Comparison of ENCODE assay signal across 16 cellular contexts in the genomic region with DNA sequence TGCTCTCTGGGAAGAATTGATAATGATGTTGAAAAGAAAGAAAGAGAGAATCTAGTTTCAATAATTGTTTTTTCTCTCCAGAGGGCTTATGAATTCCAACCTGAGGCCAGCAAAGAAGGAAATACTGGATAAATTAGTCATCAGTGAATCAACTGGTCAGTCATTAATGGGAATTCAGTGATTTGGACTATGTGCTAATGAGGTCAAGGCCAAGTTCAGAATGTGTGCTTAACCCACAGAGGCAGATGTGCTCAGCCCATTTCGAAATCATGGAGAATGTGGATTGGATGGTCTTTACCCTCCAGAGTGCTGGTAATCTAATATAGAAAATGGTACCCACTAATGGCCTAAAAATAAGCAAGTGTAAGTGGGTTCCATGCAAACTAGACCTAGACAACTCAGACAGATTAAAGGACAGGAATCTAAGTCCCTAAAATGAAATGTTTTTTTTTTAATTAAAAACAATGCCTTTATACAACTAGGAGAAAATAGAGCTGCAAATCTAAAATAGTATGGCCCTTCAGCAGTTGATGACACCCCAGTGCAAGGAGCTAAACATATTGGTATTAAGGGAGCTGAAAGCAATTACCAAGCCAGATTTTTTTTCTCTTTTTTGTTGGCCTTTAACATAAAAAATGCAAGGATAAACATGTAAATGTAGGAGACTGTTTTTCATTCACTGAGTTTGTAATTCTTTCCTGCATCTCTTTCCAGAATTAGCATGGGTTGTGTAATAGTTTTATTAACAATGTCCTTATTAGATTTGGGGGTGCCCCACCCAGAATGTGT.
DNase-seq lines count a peak whose midpoint lies in the region; ATAC-seq, FAIRE-seq and TF ChIP-seq lines count a peak whose summit lies in the region.
"Had no signal": no experiment of that assay in that cellular context is flagged by ENCODE, and none has a peak within 500 bp of the region (broad histone marks: within the 10 kb centered on the region; RNA-seq: fewer than 3 reads in every experiment).

No MANE protein-coding gene starts in this region.

- peak; percentile 96 for FAIRE-seq in RCC 7860 (lab: Jason Lieb, UNC)
- FAIRE-seq: D721Med, keratinocyte had no signal

- H3K36me3 ChIP-seq in endodermal cell (ENCODE audit: control insufficient read depth, insufficient read depth, low read length), result no peaks in the 10 kb centered on the region
- H3K36me3 ChIP-seq: tibial artery had no signal

- H3K4me1 Mint-ChIP-seq in endodermal cell, result no peaks in the 10 kb centered on the region
- H3K4me1 Mint-ChIP-seq in stimulated activated memory B cell treated with anti-CD40 and anti-IgM and Interleukin-4, amounts not matched to agents 10 μg/mL and 1 μg/mL and 100 μg/mL, for 72 hours, result no peaks in the 10 kb centered on the region
- H3K4me1 Mint-ChIP-seq: naive thymus-derived CD8-positive, alpha-beta T cell had no signal

- H3K4me3 ChIP-seq in retinal pigment epithelial cell (ENCODE audit: low read length) (no peak overlapping the region), endodermal cell (ENCODE audit: low read length) (no peak overlapping the region)
- H3K4me3 ChIP-seq: tibial artery had no signal

- H3K9me3 Mint-ChIP-seq in endodermal cell, result peaks cover 9% of the 10 kb centered on the region
- H3K9me3 Mint-ChIP-seq in stimulated activated memory B cell treated with anti-CD40 and anti-IgM and Interleukin-4, amounts not matched to agents 10 μg/mL and 1 μg/mL and 100 μg/mL, for 72 hours, result peaks cover 18% of the 10 kb centered on the region

- H3K9ac ChIP-seq in endodermal cell (ENCODE audit: extremely low read depth, low read length, poor library complexity, severe bottlenecking), result no peak overlapping the region

- H3K9me3 ChIP-seq in endodermal cell (ENCODE audit: control insufficient read depth, low read length), result no peaks in the 10 kb centered on the region

- no peak for ATAC-seq in GM21737 (IDR thresholded peaks at IDR 0.05; ENCODE audit: unreplicated experiment)
- ATAC-seq in stimulated activated memory B cell treated with anti-CD40 and anti-IgM and Interleukin-4, amounts not matched to agents 10 μg/mL and 1 μg/mL and 100 μg/mL, for 72 hours, result no peak
- ATAC-seq: foreskin keratinocyte; naive thymus-derived CD8-positive, alpha-beta T cell; sciatic nerve had no signal

- peaks cover 1% of the 10 kb centered on the region for H3K27me3 Mint-ChIP-seq in endodermal cell (ENCODE audit: insufficient read depth)
- no peaks in the 10 kb centered on the region for H3K27me3 Mint-ChIP-seq in stimulated activated memory B cell treated with anti-CD40 and anti-IgM and Interleukin-4, amounts not matched to agents 10 μg/mL and 1 μg/mL and 100 μg/mL, for 72 hours

- no peaks in the 10 kb centered on the region for H3K4me1 ChIP-seq in endodermal cell (ENCODE audit: control insufficient read depth, insufficient read depth, low read length)
- H3K4me1 ChIP-seq: foreskin keratinocyte, tibial artery had no signal

- no peaks in the 10 kb centered on the region for H3K27me3 ChIP-seq in endodermal cell (ENCODE audit: control insufficient read depth, insufficient read depth, low read length, poor library complexity, severe bottlenecking)
- H3K27me3 ChIP-seq: foreskin keratinocyte, tibial artery had no signal

- H3K4me3 Mint-ChIP-seq in endodermal cell, result no peak overlapping the region
- no peak overlapping the region for H3K4me3 Mint-ChIP-seq in stimulated activated memory B cell treated with anti-CD40 and anti-IgM and Interleukin-4, amounts not matched to agents 10 μg/mL and 1 μg/mL and 100 μg/mL, for 72 hours
- H3K4me3 Mint-ChIP-seq: naive thymus-derived CD8-positive, alpha-beta T cell had no signal

- H3K27ac ChIP-seq in endodermal cell (ENCODE audit: low read depth, low read length), result no peak overlapping the region
- H3K27ac ChIP-seq: foreskin keratinocyte, tibial artery had no signal

- DNase-seq in GM04504 (ENCODE audit: low read depth) (peak; percentile 82), RCC 7860 (ENCODE audit: low spot score) (peak; percentile 86), fibroblast of gingiva (ENCODE audit: low read depth) (peak; percentile 88), retinal pigment epithelial cell (ENCODE audit: low read depth) (peak; percentile 87), endodermal cell (no peak), NCI-H1436 treated with DMSO at 0.1 percent for 48 hours (lab: John Stamatoyannopoulos, UW) (no peak)
- DNase-seq: activated effector memory CD4-positive, alpha-beta T cell treated with Interleukin-2 at 50 U/mL for 16 hours; cerebellar nuclear complex; naive thymus-derived CD8-positive, alpha-beta T cell; tibial artery had no signal

- TF ChIP-seq CTCF in retinal pigment epithelial cell (conservative IDR thresholded peaks at IDR 0.05; ENCODE audit: low read depth, low read length), result no peak
- no peak for TF ChIP-seq CTCF in endodermal cell (conservative IDR thresholded peaks at IDR 0.05)

- H3K27ac Mint-ChIP-seq in endodermal cell, result no peak overlapping the region
- no peak overlapping the region for H3K27ac Mint-ChIP-seq in stimulated activated memory B cell treated with anti-CD40 and anti-IgM and Interleukin-4, amounts not matched to agents 10 μg/mL and 1 μg/mL and 100 μg/mL, for 72 hours
- H3K27ac Mint-ChIP-seq: naive thymus-derived CD8-positive, alpha-beta T cell had no signal

- WGBS in endodermal cell (ENCODE audit: insufficient coverage in 1 of 2, insufficient read length in 1 of 2), 2 experiments, result 92 to 100% methylated on average over 1 of the region's 1 CpG

- H3K36me3 Mint-ChIP-seq in endodermal cell (ENCODE audit: low read depth), result no peaks in the 10 kb centered on the region
- H3K36me3 Mint-ChIP-seq in stimulated activated memory B cell treated with anti-CD40 and anti-IgM and Interleukin-4, amounts not matched to agents 10 μg/mL and 1 μg/mL and 100 μg/mL, for 72 hours, result no peaks in the 10 kb centered on the region
- H3K36me3 Mint-ChIP-seq: naive thymus-derived CD8-positive, alpha-beta T cell had no signal

Comparison
In these comparisons a context has a peak if more than half of its experiments do, and no peak if none do; other contexts are left out.
1. DNase-seq: peak in GM04504 (single experiment), RCC 7860 (single experiment), fibroblast of gingiva (single experiment) and retinal pigment epithelial cell (single experiment); none in endodermal cell (single experiment) and NCI-H1436 treated with DMSO at 0.1 percent for 48 hours (single experiment).